In genomic region chr3:171230857-171231256, GRCh38 we compare ENCODE assay signal across 15 cellular contexts.
DNase-seq lines count a peak whose midpoint lies in the region; ATAC-seq, FAIRE-seq and TF ChIP-seq lines count a peak whose summit lies in the region.
"Had no signal": no experiment of that assay in that cellular context is flagged by ENCODE, and none has a peak within 500 bp of the region (broad histone marks: within the 10 kb centered on the region; RNA-seq: fewer than 3 reads in every experiment).

No MANE protein-coding gene starts in this region.

- in situ Hi-C loops in HepG2 (cut with HindIII; ENCODE audit: extremely low pct_ligation_motif_present, low pct_unique_long_range_greater_than_20kb), result no loop called here

- CTCF ChIA-PET in CD8-positive, alpha-beta T cell (lab: Charles Lee), result no interaction called here
- CTCF ChIA-PET in HepG2 (lab: Yijun Ruan, JAX; ENCODE audit: low intra/inter-chr PET ratio, low total read pairs), result no interaction called here

- no peak overlapping the region for H2BK15ac ChIP-seq in H9 (ENCODE audit: low read depth, low read length)

- H3K4me1 ChIP-seq in CD8-positive, alpha-beta T cell (ENCODE audit: insufficient read depth, low read length), result peaks cover 5% of the 10 kb centered on the region
- H3K4me1 ChIP-seq in H9 (ENCODE audit: insufficient read depth, low read length) (no peaks in the 10 kb centered on the region), right cardiac atrium (ENCODE audit: control insufficient read depth, insufficient read depth, low read length) (peaks cover 6% of the 10 kb centered on the region), HepG2 (ENCODE audit: insufficient read depth, low read length) (peaks cover 38% of the 10 kb centered on the region)

- H3K9me3 ChIP-seq in CD8-positive, alpha-beta T cell (ENCODE audit: low read length), result no peaks in the 10 kb centered on the region
- H3K9me3 ChIP-seq in H9 (ENCODE audit: control insufficient read depth, low read depth, low read length) (no peaks in the 10 kb centered on the region), right cardiac atrium (ENCODE audit: control insufficient read depth, low read length) (no peaks in the 10 kb centered on the region), HepG2 (ENCODE audit: low read length) (0 out of 2 replicates have a peak, but pooled peaks cover 4% of the 10 kb centered on the region)

- no peak overlapping the region for H2BK5ac ChIP-seq in H9 (ENCODE audit: insufficient read length, low read length)

- H3K9ac ChIP-seq in H9 (ENCODE audit: extremely low read depth, insufficient read length, low read length) (no peak overlapping the region), HepG2 (ENCODE audit: insufficient read depth, low read depth, low read length) (no peak overlapping the region)

- H3K4me3 Mint-ChIP-seq in CD8-positive, alpha-beta T cell, result no peak overlapping the region
- H3K4me3 Mint-ChIP-seq in H9 (no peak overlapping the region), brain (no peak overlapping the region)
- H3K4me3 Mint-ChIP-seq: activated CD4-positive, alpha-beta memory T cell treated with anti-CD3 and anti-CD28 coated beads for 36 hours; activated T-cell treated with anti-CD3 and anti-CD28 coated beads, Interleukin-2, amount 50 U/mL, for 4 hours had no signal

- no peaks in the 10 kb centered on the region for H3K23me2 ChIP-seq in H9 (ENCODE audit: insufficient read length, low read depth, low read length, poor library complexity, severe bottlenecking)

- 0 out of 2 replicates have a peak, but pooled peaks cover 1% of the 10 kb centered on the region for H3K79me2 ChIP-seq in H9 (ENCODE audit: insufficient read depth, low read length)
- no peaks in the 10 kb centered on the region for H3K79me2 ChIP-seq in HepG2 (ENCODE audit: insufficient read depth, low read length)

- no peak overlapping the region for H2BK20ac ChIP-seq in H9 (ENCODE audit: low read depth, low read length, poor library complexity, severe bottlenecking)

- H2AK5ac ChIP-seq in H9 (ENCODE audit: insufficient read length, low read length), result no peak overlapping the region

- no peak for FAIRE-seq in HepG2 (lab: Jason Lieb, UNC)
- FAIRE-seq: GM12892 had no signal

- TF ChIP-seq RAD21 in HepG2 (CRISPR knock-in tag; IDR thresholded peaks at IDR 0.05), result no peak

- BruUV-seq in HepG2 (replicated peaks; lab: Mats Ljungman, UMichigan), result no TSS peak

- no peak overlapping the region for H4K5ac ChIP-seq in H9 (ENCODE audit: insufficient read length, low read depth, low read length)

- H3K27ac Mint-ChIP-seq in CD8-positive, alpha-beta T cell, result peak overlapping the region; percentile 29
- H3K27ac Mint-ChIP-seq in H9, result peak overlapping the region; percentile 33 to 60 (median 40); a peak in 5 of 7 replicates
- peak overlapping the region in 3 of 5 experiments; percentile 3 to 81 (median 28) for H3K27ac Mint-ChIP-seq in brain
- H3K27ac Mint-ChIP-seq: activated CD4-positive, alpha-beta memory T cell treated with anti-CD3 and anti-CD28 coated beads for 36 hours had no signal

- no peak for TF ChIP-seq POLR2A in HepG2 (IDR thresholded peaks at IDR 0.05; ENCODE audit: insufficient read depth in 1 of 2, low read depth in 2 of 2, low read length in 2 of 2)

- H3K27ac ChIP-seq in CD8-positive, alpha-beta T cell (ENCODE audit: low read depth, low read length), result no peak overlapping the region
- no peak overlapping the region for H3K27ac ChIP-seq in H9 (ENCODE audit: insufficient read length, low read depth, low read length)
- no peak overlapping the region for H3K27ac ChIP-seq in right cardiac atrium (ENCODE audit: low read length)
- H3K27ac ChIP-seq in HepG2 (ENCODE audit: extremely low read length, insufficient read depth, low read length), result no peak overlapping the region

- no peak overlapping the region for H4K8ac ChIP-seq in H9 (replicated peaks; ENCODE audit: insufficient read length, low read depth, low read length)

- H2BK12ac ChIP-seq in H9 (ENCODE audit: insufficient read length, low read depth, low read length), result no peak overlapping the region

- H3K79me1 ChIP-seq in H9 (ENCODE audit: insufficient read depth, low read depth, low read length, poor library complexity, severe bottlenecking), result no peaks in the 10 kb centered on the region

- H2BK120ac ChIP-seq in H9 (ENCODE audit: low read depth, low read length, poor library complexity, severe bottlenecking), result no peak overlapping the region

- no peak overlapping the region for H3K4me3 ChIP-seq in CD8-positive, alpha-beta T cell (ENCODE audit: low read depth, low read length)
- H3K4me3 ChIP-seq in right cardiac atrium (ENCODE audit: low read length) (no peak overlapping the region), HepG2 (replicated peaks in 1 of 3; ENCODE audit: insufficient read depth in 1 of 3, low read depth in 2 of 3, low read length in 3 of 3) (no peak overlapping the region)

- H3K23ac ChIP-seq in H9 (ENCODE audit: insufficient read length, low read depth, low read length), result no peak overlapping the region

- TF ChIP-seq EP300 in HepG2 (IDR thresholded peaks at IDR 0.05; ENCODE audit: low read depth in 2 of 2, low read length in 2 of 2), result no peak
- TF ChIP-seq EP300 in HepG2 (CRISPR knock-in tag; IDR thresholded peaks at IDR 0.05; ENCODE audit: borderline replicate concordance), result no peak

- H3K36me3 ChIP-seq in CD8-positive, alpha-beta T cell (ENCODE audit: insufficient read depth, low read length), result no peaks in the 10 kb centered on the region
- H3K36me3 ChIP-seq in HepG2 (replicated peaks in 1 of 2; ENCODE audit: control insufficient read depth in 1 of 2, insufficient read depth in 2 of 2, low read length in 2 of 2), result no peaks in the 10 kb centered on the region

- H3K4me2 ChIP-seq in H9 (ENCODE audit: insufficient read depth, insufficient read length, low read length), result no peak overlapping the region
- H3K4me2 ChIP-seq in HepG2 (ENCODE audit: low read depth, low read length), result no peak overlapping the region

- H4K91ac ChIP-seq in H9 (ENCODE audit: insufficient read length, low read depth, low read length), result no peak overlapping the region

- no peaks in the 10 kb centered on the region for H3K27me3 Mint-ChIP-seq in CD8-positive, alpha-beta T cell (ENCODE audit: low read depth)
- H3K27me3 Mint-ChIP-seq in H9 (ENCODE audit: low read depth), result no peaks in the 10 kb centered on the region
- H3K27me3 Mint-ChIP-seq in brain, result peaks cover 8% of the 10 kb centered on the region
- H3K27me3 Mint-ChIP-seq: activated CD4-positive, alpha-beta memory T cell treated with anti-CD3 and anti-CD28 coated beads for 36 hours had no signal

- H3K4me1 Mint-ChIP-seq in CD8-positive, alpha-beta T cell (ENCODE audit: low read depth), result peaks cover 54% of the 10 kb centered on the region
- H3K4me1 Mint-ChIP-seq in H9 (peaks cover 6 to 12% of the 10 kb centered on the region in 2 experiments), brain (peaks cover 72% of the 10 kb centered on the region)

- POLR2A ChIA-PET in CD8-positive, alpha-beta T cell (lab: Charles Lee), result interaction anchor here (0.6 kb wide), 2 partner anchors 362 to 805 kb away, joined by 3 read pairs; no protein-coding TSS in a partner anchor
- POLR2A ChIA-PET in HepG2 (lab: Yijun Ruan, JAX), result no interaction called here

- H3T11ph ChIP-seq in H9 (ENCODE audit: low read length), result no peak overlapping the region

- no peak for TF ChIP-seq CTCF in CD8-positive, alpha-beta T cell (IDR thresholded peaks at IDR 0.05)
- TF ChIP-seq CTCF in H9 (conservative IDR thresholded peaks at IDR 0.05), result no peak
- no peak for TF ChIP-seq CTCF in brain (conservative IDR thresholded peaks at IDR 0.05)
- no peak for TF ChIP-seq CTCF in HepG2 (CRISPR knock-in tag; IDR thresholded peaks at IDR 0.05)

- H3K27me3 ChIP-seq in CD8-positive, alpha-beta T cell (ENCODE audit: insufficient read depth, low read length), result no peaks in the 10 kb centered on the region
- H3K27me3 ChIP-seq in H9 (ENCODE audit: insufficient read depth, low read length) (no peaks in the 10 kb centered on the region), right cardiac atrium (ENCODE audit: control insufficient read depth, insufficient read depth) (no peaks in the 10 kb centered on the region), HepG2 (ENCODE audit: control insufficient read depth in 1 of 2, insufficient read depth in 2 of 2, low read length in 2 of 2) (0 out of 5 replicates have a peak, but pooled peaks cover 0 to 2% of the 10 kb centered on the region in 2 experiments)

- peaks cover 5% of the 10 kb centered on the region for H3K9me3 Mint-ChIP-seq in CD8-positive, alpha-beta T cell
- H3K9me3 Mint-ChIP-seq in H9 (peaks cover 2 to 3% of the 10 kb centered on the region in 2 experiments; a peak in 2 of 5 replicates), brain (peaks cover 3 to 8% (median 5%) of the 10 kb centered on the region in 5 experiments)

- ATAC-seq in CD8-positive, alpha-beta T cell, result no peak
- ATAC-seq in right cardiac atrium, result peak; percentile 42 to 43
- ATAC-seq in HepG2, result no peak
- ATAC-seq: activated T-cell treated with anti-CD3 and anti-CD28 coated beads, Interleukin-2, amount 50 U/mL, for 4 hours; Panc1 had no signal

- H3K36me3 Mint-ChIP-seq in CD8-positive, alpha-beta T cell, result peaks cover 35% of the 10 kb centered on the region
- peaks cover 0 to 14% (median 5%) of the 10 kb centered on the region in 3 experiments; a peak in 5 of 7 replicates for H3K36me3 Mint-ChIP-seq in H9 (ENCODE audit: insufficient read depth in 1 of 3, low read depth in 3 of 3)
- peaks cover 22% of the 10 kb centered on the region for H3K36me3 Mint-ChIP-seq in brain

- no peak for DNase-seq in CD8-positive, alpha-beta T cell
- DNase-seq in H9 (no peak), right cardiac atrium (peak in 2 of 3 donors; percentile 15 to 43), HepG2 (ENCODE audit: low spot score) (no peak), NOMO-1 treated with DMSO at 0.1 percent for 48 hours (lab: John Stamatoyannopoulos, UW; ENCODE audit: unreplicated experiment) (no peak), islet precursor cell (no peak)
- DNase-seq: activated CD4-positive, alpha-beta memory T cell treated with anti-CD3 and anti-CD28 coated beads for 36 hours; activated T-cell treated with anti-CD3 and anti-CD28 coated beads, Interleukin-2, amount 50 U/mL, for 4 hours; amniotic stem cell; foreskin melanocyte; GDM1; NCI-H2081 treated with DMSO at 0.1 percent for 48 hours had no signal

- no peak overlapping the region for H3K14ac ChIP-seq in H9 (ENCODE audit: insufficient read depth, low read length)

- H3K4ac ChIP-seq in H9 (ENCODE audit: low read depth, low read length), result no peak overlapping the region

- H3K18ac ChIP-seq in H9 (ENCODE audit: insufficient read length, low read depth, low read length), result no peak overlapping the region

- no CpG with 5 or more reads among the region's 4 CpGs for WGBS in H9 (ENCODE audit: extremely low coverage, insufficient read length, low lambda C conversion rate)
- 27% methylated on average over 4 of the region's 4 CpGs for WGBS in right cardiac atrium
- 61% methylated on average over 4 of the region's 4 CpGs for WGBS in HepG2 (ENCODE audit: low lambda C conversion rate)

- intact Hi-C loops in CD8-positive, alpha-beta T cell (cut with DNase I, micrococcal nuclease), result no loop called here
- intact Hi-C loops in right cardiac atrium (cut with DNase I) (no loop called here), HepG2 (cut with micrococcal nuclease; ENCODE audit: unreplicated experiment) (no loop called here)

- H2AFZ ChIP-seq in H9 (ENCODE audit: low read length) (no peak overlapping the region), HepG2 (ENCODE audit: low read length) (no peak overlapping the region)

- H4K20me1 ChIP-seq in H9 (ENCODE audit: control insufficient read depth, insufficient read depth, insufficient read length), result no peaks in the 10 kb centered on the region
- no peaks in the 10 kb centered on the region for H4K20me1 ChIP-seq in HepG2 (ENCODE audit: insufficient read depth, low read length)

- no peak overlapping the region for H3K56ac ChIP-seq in H9 (ENCODE audit: insufficient read length, low read depth, low read length)

Comparison
In these comparisons a context has a peak if more than half of its experiments do, and no peak if none do; other contexts are left out.
1. ATAC-seq: peak in right cardiac atrium (2 of 2); none in CD8-positive, alpha-beta T cell (single experiment) and HepG2 (single experiment).
2. DNase-seq: peak in right cardiac atrium (2 of 3); none in CD8-positive, alpha-beta T cell (0 of 7), H9 (single experiment), HepG2 (single experiment), NOMO-1 treated with DMSO at 0.1 percent for 48 hours (single experiment) and islet precursor cell (single experiment).
3. Peak in every context shown above with its lines, with median percentiles within 50 percentile points of each other: H3K27ac Mint-ChIP-seq.